ENCODE assay signal across 20 cellular contexts in genomic region chr3:184821034-184821433, GRCh38.
"Had no signal": no experiment of that assay in that cellular context is flagged by ENCODE, and none has a peak within 500 bp of the region (broad histone marks: within the 10 kb centered on the region; RNA-seq: fewer than 3 reads in every experiment).

No MANE protein-coding gene starts in this region.

- H3K27ac ChIP-seq: adrenal gland, SK-N-MC had no signal

- H3K36me3 ChIP-seq: adrenal gland had no signal

- FAIRE-seq: K562 had no signal

- DNase-seq: activated CD4-positive, alpha-beta T cell treated with anti-CD3 and anti-CD28 coated beads for 48 hours; activated CD4-positive, alpha-beta T cell treated with anti-CD3 and anti-CD28 coated beads, Interleukin-2, amount 50 U/mL, for 4 hours; activated CD4-positive, CD25-positive, alpha-beta regulatory T cell treated with anti-CD3 and anti-CD28 coated beads, Interleukin-2, amount 50 U/mL, for 72 hours; activated CD8-positive, alpha-beta memory T cell treated with anti-CD3 and anti-CD28 coated beads, Interleukin-2, amount 50 U/mL, for 48 hours; activated CD8-positive, alpha-beta T cell treated with anti-CD3 and anti-CD28 coated beads, Interleukin-2, amount 10 ng/mL, durations not matched to agents 7 days and 5 days; activated naive CD4-positive, alpha-beta T cell treated with anti-CD3 and anti-CD28 coated beads, Interleukin-2, amount 50 U/mL, for 16 hours; activated naive CD8-positive, alpha-beta T cell treated with anti-CD3 and anti-CD28 coated beads, Interleukin-2, amount 10 ng/mL, durations not matched to agents 7 days and 5 days; activated T-cell treated with anti-CD3 and anti-CD28 coated beads, Interleukin-2, amount 50 U/mL, for 1 hour; adrenal gland; anterior cingulate cortex; caudate nucleus; Karpas-422; NCI-H1105; NCI-H1436 treated with DMSO at 0.1 percent for 48 hours; NCI-H187; NCI-H2081; NCI-H510A treated with DMSO at 0.1 percent for 48 hours had no signal

- H3K9me3 ChIP-seq: adrenal gland had no signal

- H3K4me3 ChIP-seq: adrenal gland, K562, SK-N-MC had no signal

- ATAC-seq: activated CD8-positive, alpha-beta T cell treated with anti-CD3 and anti-CD28 coated beads, Interleukin-2, amount 10 ng/mL, durations not matched to agents 7 days and 5 days; K562; WTC11 had no signal

- H3K27me3 ChIP-seq: adrenal gland had no signal
